Comparison of ENCODE assay signal across 8 cellular contexts in genomic region chr15:51775967-51776816, GRCh38. TPM values are rescaled to one million over a fixed set of nuclear protein-coding genes. Genes with fewer than 3 reads are reported as not detected.
A peak's percentile ranks its signal among the peaks of the same experiment; 100 is the strongest.
DNase-seq lines count a peak whose midpoint lies in the region; ATAC-seq and TF ChIP-seq lines count a peak whose summit lies in the region.

No MANE protein-coding gene starts in this region.

- ATAC-seq in HG02885 (IDR thresholded peaks at IDR 0.05; ENCODE audit: poor library complexity, unreplicated experiment) (peak; percentile 66), heart right ventricle (peak in 7 of 8 donors; percentile 67 to 90 (median 86)), GM21737 (IDR thresholded peaks at IDR 0.05; ENCODE audit: unreplicated experiment) (no peak)

- H3K4me3 ChIP-seq in Peyer's patch (no peak overlapping the region), heart right ventricle (no peak overlapping the region)

- H3K27ac ChIP-seq in Peyer's patch (no peak overlapping the region), heart right ventricle (no peak overlapping the region)

- H3K36me3 ChIP-seq in Peyer's patch = peaks cover 0 to 7% (median 0%) of the 10 kb centered on the region in 3 donors
- peaks cover 0 to 52% (median 7%) of the 10 kb centered on the region in 9 donors for H3K36me3 ChIP-seq in heart right ventricle

- H3K4me1 ChIP-seq in Peyer's patch (no peaks in the 10 kb centered on the region), heart right ventricle (peaks cover 0 to 11% (median 0%) of the 10 kb centered on the region in 9 donors)

- H3K9me3 ChIP-seq in Peyer's patch (no peaks in the 10 kb centered on the region), heart right ventricle (no peaks in the 10 kb centered on the region)

- 59 to 63% methylated on average over 11 of the region's 11 CpGs for WGBS in heart right ventricle, 2 donors

- H3K27me3 ChIP-seq in Peyer's patch (no peaks in the 10 kb centered on the region), heart right ventricle (no peaks in the 10 kb centered on the region)

- DNase-seq in NCI-H146 (lab: John Stamatoyannopoulos, UW) = peak; percentile 52
- no peak for DNase-seq in NCI-H146 treated with DMSO at 0.1 percent for 48 hours (lab: John Stamatoyannopoulos, UW; ENCODE audit: unreplicated experiment)
- peak in 2 of 3 donors; percentile 42 to 78 for DNase-seq in Peyer's patch
- peak; percentile 49 for DNase-seq in activated naive CD4-positive, alpha-beta T cell treated with Interleukin-2 at 50 U/mL for 16 hours
- DNase-seq in heart right ventricle = peak in 1 of 2 donors; percentile 43
- peak; percentile 58 for DNase-seq in putamen (ENCODE audit: low spot score)

- TF ChIP-seq CTCF in Peyer's patch (IDR thresholded peaks at IDR 0.05) = peak; percentile 53 to 93 (median 86)
- peak; percentile 45 to 82 (median 71) for TF ChIP-seq CTCF in heart right ventricle (IDR thresholded peaks at IDR 0.05)

- intact Hi-C loops in heart right ventricle (cut with DNase I) = loop anchor here in 6 of 10 donors (1.0 to 10.0 kb wide), 3 partner anchors 51 to 126 kb away; no protein-coding TSS in a partner anchor

- TF ChIP-seq POLR2A in Peyer's patch (IDR thresholded peaks at IDR 0.05) = no peak

RNA-seq across cellular contexts. Expression of gene TMOD2, which starts 24.8 kb away (rescaled TPM):
- total RNA-seq in Peyer's patch (10 to 100 TPM in 1 of 4 donors, 1 to 10 TPM in 3; 4.0 to 25.6 (median 6.6) TPM), heart right ventricle (1 to 10 TPM; 2.8 to 8.5 (median 5.1) TPM)
- 1 to 10 TPM; 1.5 to 2.6 TPM for polyA plus RNA-seq in heart right ventricle

RNA-seq across cellular contexts. Expression of gene LYSMD2, which starts 38.7 kb away (rescaled TPM):
- 10 to 100 TPM; 12.7 to 26.4 (median 16.0) TPM for total RNA-seq in Peyer's patch
- 1 to 10 TPM; 1.7 to 8.6 (median 3.9) TPM for total RNA-seq in heart right ventricle
- 1 to 10 TPM; 5.0 to 8.6 TPM for polyA plus RNA-seq in heart right ventricle

RNA-seq across cellular contexts. Expression of gene TMOD3, which starts 53.3 kb away (rescaled TPM):
- total RNA-seq in Peyer's patch (10 to 100 TPM; 39.3 to 51.8 (median 42.0) TPM), heart right ventricle (10 to 100 TPM; 15.2 to 28.7 (median 18.2) TPM)
- 10 to 100 TPM in 1 of 2 donors, 1 to 10 TPM in 1; 5.4 to 21.6 TPM for polyA plus RNA-seq in heart right ventricle
